In the genomic region with DNA sequence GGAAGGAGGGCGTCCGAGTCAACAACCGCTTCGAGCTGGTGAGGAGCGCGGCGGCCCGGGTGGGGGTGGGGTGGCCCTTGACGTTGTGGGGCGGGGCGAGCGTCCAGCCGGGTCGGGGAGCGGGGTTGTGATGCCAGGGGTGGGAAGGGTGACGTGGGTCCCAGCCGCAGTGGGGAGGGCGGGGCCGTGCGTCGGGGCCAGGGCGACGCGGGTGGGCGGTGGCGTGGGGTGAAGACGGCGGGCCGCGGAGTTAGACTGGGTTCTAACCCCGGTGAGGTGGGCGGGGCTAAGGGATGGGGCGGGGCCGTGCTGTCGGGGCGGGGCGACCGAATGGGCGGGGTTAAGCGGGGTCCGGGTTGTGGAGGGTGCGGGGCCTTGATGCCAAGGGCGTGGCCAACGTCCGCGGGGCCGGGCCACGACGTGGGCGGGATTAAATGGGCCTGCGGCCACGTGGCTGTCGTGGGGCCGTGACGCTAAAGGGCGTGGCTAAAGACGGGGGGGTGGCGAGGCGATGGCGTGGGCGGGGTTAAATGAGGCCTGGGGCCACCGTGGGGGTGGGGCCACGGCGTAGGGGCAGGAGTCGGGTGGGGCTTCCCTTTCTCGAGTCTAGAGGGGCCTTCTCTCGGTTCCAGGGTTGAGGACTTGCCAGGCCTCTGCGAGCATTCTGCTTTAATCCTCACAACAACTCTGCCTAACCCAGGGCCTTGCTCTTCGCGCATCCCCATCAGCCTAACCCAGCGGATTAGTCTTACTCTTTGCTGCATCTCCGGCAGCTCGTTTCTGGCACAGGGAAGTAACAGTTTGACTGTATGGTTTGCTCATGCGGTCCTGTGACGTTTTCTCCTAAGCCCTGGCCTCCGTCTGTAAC, we compare ENCODE assay signal across 8 cellular contexts. TPM values are rescaled to one million over a fixed set of nuclear protein-coding genes. Genes with fewer than 3 reads are reported as not detected.
DNase-seq lines count a peak whose midpoint lies in the region; ATAC-seq and TF ChIP-seq lines count a peak whose summit lies in the region.

No MANE protein-coding gene starts in this region.

- peak; percentile 63 for ATAC-seq in GM19351 (IDR thresholded peaks at IDR 0.05; ENCODE audit: unreplicated experiment)
- peak; percentile 82 for ATAC-seq in HG03520 (IDR thresholded peaks at IDR 0.05; ENCODE audit: unreplicated experiment)
- ATAC-seq in left lung, result peak; percentile 91

- H3K36me3 ChIP-seq in left lung, result peaks cover 0 to 25% of the 10 kb centered on the region in 2 donors

- no peak for TF ChIP-seq CTCF in left lung (IDR thresholded peaks at IDR 0.05)

- intact Hi-C loops in dendritic cell treated with granulocyte-macrophage colony-stimulating factor and Interleukin-4, amounts not matched to agents 40 ng/mL and 50 ng/mL, for 4 days (cut with micrococcal nuclease), result no loop called here
- intact Hi-C loops in left lung (cut with DNase I), result no loop called here

- H3K27ac Mint-ChIP-seq in dendritic cell treated with granulocyte-macrophage colony-stimulating factor and Interleukin-4, amounts not matched to agents 40 ng/mL and 50 ng/mL, for 4 days, result peak overlapping the region; percentile 100

- H3K4me1 ChIP-seq in left lung, result peaks cover 14 to 19% of the 10 kb centered on the region in 2 donors

- H3K4me3 ChIP-seq in left lung, result peak overlapping the region; percentile 80 to 88

- H3K4me1 Mint-ChIP-seq in dendritic cell treated with granulocyte-macrophage colony-stimulating factor and Interleukin-4, amounts not matched to agents 40 ng/mL and 50 ng/mL, for 4 days (ENCODE audit: low read depth), result peaks cover 26% of the 10 kb centered on the region

- no peaks in the 10 kb centered on the region for H3K9me3 Mint-ChIP-seq in dendritic cell treated with granulocyte-macrophage colony-stimulating factor and Interleukin-4, amounts not matched to agents 40 ng/mL and 50 ng/mL, for 4 days

- no peaks in the 10 kb centered on the region for H3K9me3 ChIP-seq in left lung

- DNase-seq in AML-193 (lab: John Stamatoyannopoulos, UW) (peak; percentile 91 to 93), NCI-H748 treated with DMSO at 0.1 percent for 48 hours (lab: John Stamatoyannopoulos, UW) (peak; percentile 59), left lung (peak; percentile 98 to 99)
- peak; percentile 94 to 95 for DNase-seq in activated CD4-positive, alpha-beta T cell treated with anti-CD3 and anti-CD28 coated beads, Interleukin-2, amount 50 U/mL, for 4 hours
- peak; percentile 97 for DNase-seq in stimulated activated CD4-positive, alpha-beta T cell treated with anti-CD3 and anti-CD28 coated beads, Interleukin-1b, Interleukin-23, amount 100 ng/mL, for 48 hours

- peak overlapping the region; percentile 97 for H3K4me3 Mint-ChIP-seq in dendritic cell treated with granulocyte-macrophage colony-stimulating factor and Interleukin-4, amounts not matched to agents 40 ng/mL and 50 ng/mL, for 4 days

- H3K36me3 Mint-ChIP-seq in dendritic cell treated with granulocyte-macrophage colony-stimulating factor and Interleukin-4, amounts not matched to agents 40 ng/mL and 50 ng/mL, for 4 days (ENCODE audit: low read depth), result peaks cover 63% of the 10 kb centered on the region

- H3K27me3 Mint-ChIP-seq in dendritic cell treated with granulocyte-macrophage colony-stimulating factor and Interleukin-4, amounts not matched to agents 40 ng/mL and 50 ng/mL, for 4 days, result no peaks in the 10 kb centered on the region

- H3K27ac ChIP-seq in left lung, result peak overlapping the region; percentile 99

- no peaks in the 10 kb centered on the region for H3K27me3 ChIP-seq in left lung

RNA-seq across cellular contexts. Expression of a gene that starts 0.7 kb away (rescaled TPM):
- 100 to 1,000 TPM; 148 to 165 TPM for total RNA-seq in left lung

RNA-seq across cellular contexts. Expression of a gene that starts 44.6 kb away (rescaled TPM):
- total RNA-seq in left lung, result 1 to 10 TPM; 3.5 to 3.9 TPM

RNA-seq across cellular contexts. Expression of a gene that starts 45.8 kb away (rescaled TPM):
- total RNA-seq in left lung, result 10 to 100 TPM in 1 of 2 donors, 1 to 10 TPM in 1; 9.1 to 12.3 TPM

RNA-seq across cellular contexts. Expression of a gene that starts 49.1 kb away (rescaled TPM):
- total RNA-seq in left lung, result 10 to 100 TPM; 17.4 to 54.2 TPM

RNA-seq across cellular contexts. Expression of a gene that starts 57.6 kb away (rescaled TPM):
- total RNA-seq in left lung, result 10 to 100 TPM; 17.1 to 25.9 TPM

Comparison
In these comparisons a context has a peak if more than half of its experiments do, and no peak if none do; other contexts are left out.
1. Peak in every context shown above with its lines: DNase-seq, ATAC-seq, H3K4me3 ChIP-seq and H3K27ac ChIP-seq.